ENCODE assay signal across 1 cellular context in genomic region chr16:50611332-50611934, GRCh38.
TF ChIP-seq lines count a peak whose summit lies in the region.

No MANE protein-coding gene starts in this region.

TF ChIP-seq in GM23338, 12 proteins besides CTCF, POLR2A, EP300 and RAD21 (continued from another document):
- no peak for TF ChIP-seq ZNF462 (CRISPR knock-in tag; IDR thresholded peaks at IDR 0.05)
